1 cellular context compared by ENCODE assay signal in the genomic region with DNA sequence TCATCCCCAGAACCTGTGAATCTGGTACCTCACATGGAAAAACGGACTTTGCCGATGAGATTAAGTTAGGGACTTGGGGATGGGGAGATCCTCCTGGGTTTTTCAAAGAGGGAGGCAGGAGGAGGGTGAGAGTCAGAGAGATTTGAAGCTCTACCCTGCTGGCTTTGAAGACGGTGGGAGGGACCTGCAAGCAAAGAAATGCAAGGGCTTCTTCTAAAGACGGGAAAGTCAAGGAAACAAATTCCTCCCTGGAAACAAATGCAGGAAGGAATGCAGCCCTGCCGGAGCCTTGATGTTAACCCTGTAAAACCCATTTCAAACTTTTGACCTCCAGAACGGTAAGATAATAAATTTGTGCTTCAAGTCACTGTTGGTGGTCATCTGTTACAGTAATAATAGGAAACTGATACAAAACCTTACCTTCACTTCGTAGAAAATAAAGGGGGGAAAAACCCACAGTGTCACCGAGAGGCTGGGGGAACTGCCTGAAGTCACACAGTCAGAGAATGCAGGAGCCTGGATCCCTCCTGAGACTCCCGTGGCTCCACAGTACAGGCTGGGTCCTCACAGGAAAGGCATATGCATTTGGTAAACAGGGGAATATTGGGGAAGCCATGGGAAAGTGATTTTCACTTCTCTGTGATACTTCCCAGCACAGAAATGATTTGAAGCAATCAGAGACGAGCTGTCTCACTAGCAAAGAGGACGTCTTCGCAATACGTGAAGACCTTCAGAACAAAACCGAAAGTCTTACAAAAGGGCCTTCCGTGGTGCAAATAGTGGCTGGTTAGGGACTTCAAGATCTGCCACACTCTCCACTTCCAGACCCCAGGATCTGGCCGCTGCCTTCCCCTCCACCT.
TF ChIP-seq lines count a peak whose summit lies in the region.

No MANE protein-coding gene starts in this region.

TF ChIP-seq in HepG2, 621 proteins besides CTCF, POLR2A, EP300 and RAD21 (continued from another document):
- no peak for TF ChIP-seq ZMYM4 (CRISPR knock-in tag; IDR thresholded peaks at IDR 0.05)
- no peak for TF ChIP-seq RORA (CRISPR knock-in tag; IDR thresholded peaks at IDR 0.05)
- TF ChIP-seq HNF1A (IDR thresholded peaks at IDR 0.05; ENCODE audit: low read depth): no peak
- no peak for TF ChIP-seq HNF1A (CRISPR knock-in tag; IDR thresholded peaks at IDR 0.05; ENCODE audit: borderline replicate concordance)
- TF ChIP-seq ZNF367 (CRISPR knock-in tag; IDR thresholded peaks at IDR 0.05; ENCODE audit: borderline replicate concordance): no peak
- no peak for TF ChIP-seq MLXIP (CRISPR knock-in tag; IDR thresholded peaks at IDR 0.05; ENCODE audit: borderline replicate concordance)
- no peak for TF ChIP-seq ZNF639 (CRISPR knock-in tag; conservative IDR thresholded peaks at IDR 0.05)
- TF ChIP-seq ZIK1 (CRISPR knock-in tag; IDR thresholded peaks at IDR 0.05; ENCODE audit: borderline replicate concordance, low read depth): no peak
- no peak for TF ChIP-seq ZNF253 (CRISPR knock-in tag; IDR thresholded peaks at IDR 0.05; ENCODE audit: borderline replicate concordance)
- no peak for TF ChIP-seq TEAD3 (CRISPR knock-in tag; optimal IDR thresholded peaks at IDR 0.05; ENCODE audit: borderline replicate concordance)
- no peak for TF ChIP-seq NR2F1 (CRISPR knock-in tag; IDR thresholded peaks at IDR 0.05)
- no peak for TF ChIP-seq SP2 (CRISPR knock-in tag; IDR thresholded peaks at IDR 0.05)
- TF ChIP-seq SMAD1 (CRISPR knock-in tag; IDR thresholded peaks at IDR 0.05; ENCODE audit: borderline replicate concordance, low read depth): no peak
- TF ChIP-seq ATRX (CRISPR knock-in tag; IDR thresholded peaks at IDR 0.05; ENCODE audit: borderline replicate concordance): no peak
- TF ChIP-seq AKAP8 (CRISPR knock-in tag; IDR thresholded peaks at IDR 0.05): no peak
- TF ChIP-seq SP5 (CRISPR knock-in tag; IDR thresholded peaks at IDR 0.05; ENCODE audit: borderline replicate concordance, low read depth): no peak
